13 cellular contexts compared by ENCODE assay signal in the genomic region with DNA sequence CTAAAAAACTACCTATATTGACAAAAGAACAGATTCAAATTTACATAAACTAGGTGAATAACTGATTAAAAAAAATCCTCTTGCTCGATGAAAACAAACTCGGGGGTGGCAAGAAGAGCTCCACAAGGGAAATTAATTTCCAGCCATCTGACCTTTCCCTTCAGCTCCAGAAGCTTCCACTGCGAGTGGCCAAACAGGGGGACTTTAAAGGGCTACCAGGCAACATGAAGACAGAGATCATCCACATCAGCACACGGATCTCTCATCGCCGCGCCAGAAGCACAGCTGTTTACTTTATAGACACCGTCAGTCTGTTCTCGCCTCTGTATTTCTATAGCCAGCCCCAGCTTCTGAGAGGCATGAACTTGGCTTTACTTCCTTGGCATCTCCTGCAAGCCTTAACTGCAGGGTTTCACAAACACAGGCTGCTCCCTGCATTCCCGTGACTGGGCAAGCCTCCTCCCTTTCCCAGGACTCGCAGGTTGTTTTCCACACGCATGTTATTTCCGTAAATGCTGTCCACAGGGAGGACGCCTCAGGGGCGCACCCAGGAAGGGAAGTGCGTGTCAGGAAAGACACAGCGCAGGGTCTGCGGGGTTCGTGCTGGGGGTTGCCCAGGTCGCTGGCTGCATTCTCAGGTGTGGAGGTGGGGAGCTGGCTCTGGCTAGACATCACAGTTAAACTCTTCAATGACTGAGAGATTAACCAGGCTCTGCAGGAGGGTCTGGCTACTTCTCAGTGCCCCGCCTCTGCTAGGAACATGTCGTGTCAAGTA.
DNase-seq lines count a peak whose midpoint lies in the region; ATAC-seq and TF ChIP-seq lines count a peak whose summit lies in the region.
"Had no signal": no experiment of that assay in that cellular context is flagged by ENCODE, and none has a peak within 500 bp of the region (broad histone marks: within the 10 kb centered on the region; RNA-seq: fewer than 3 reads in every experiment).

No MANE protein-coding gene starts in this region.

- no peak for TF ChIP-seq CTCF in lower leg skin (IDR thresholded peaks at IDR 0.05)

- intact Hi-C loops in lower leg skin (cut with DNase I; ENCODE audit: low total_unique reads) = loop anchor here (5.0 kb wide), 1 partner anchor 231 kb away; a partner anchor contains a TSS

- no peak overlapping the region for H3K4me3 ChIP-seq in lower leg skin (ENCODE audit: low read depth, poor library complexity, severe bottlenecking)
- peak overlapping the region in 1 of 7 experiments; percentile 12 for H3K4me3 ChIP-seq in skin epidermis
- H3K4me3 ChIP-seq: mucosa of descending colon, right lobe of liver had no signal

- DNase-seq in H4 (ENCODE audit: low spot score) (peak; percentile 2), amniotic epithelial cell (ENCODE audit: low read depth) (peak; percentile 48), lower leg skin (ENCODE audit: low spot score in 2 of 2) (peak; percentile 59 to 89), HuH-7 (ENCODE audit: low spot score) (no peak)
- DNase-seq in stimulated activated naive CD8-positive, alpha-beta T cell treated with anti-CD3 and anti-CD28 coated beads, Interleukin-15, Interleukin-2, amounts not matched to agents 100 U/mL and 50 U/mL, for 24 hours = no peak
- DNase-seq: activated CD8-positive, alpha-beta T cell treated with anti-CD3 and anti-CD28 coated beads for 36 hours; effector memory CD8-positive, alpha-beta T cell; hippocampal formation; mucosa of descending colon had no signal

- no peak for TF ChIP-seq POLR2A in lower leg skin (IDR thresholded peaks at IDR 0.05)

- peak overlapping the region in 11 of 21 experiments; percentile 1 to 77 (median 60) for H3K27ac ChIP-seq in skin epidermis
- H3K27ac ChIP-seq: right lobe of liver had no signal

- ATAC-seq in GM21576 (IDR thresholded peaks at IDR 0.05; ENCODE audit: unreplicated experiment) = no peak
- no peak for ATAC-seq in HG02763 (IDR thresholded peaks at IDR 0.05; ENCODE audit: unreplicated experiment)
- no peak for ATAC-seq in stimulated activated naive CD8-positive, alpha-beta T cell treated with anti-CD3 and anti-CD28 coated beads, Interleukin-15, Interleukin-2, amounts not matched to agents 100 U/mL and 50 U/mL, for 24 hours
- ATAC-seq: activated CD8-positive, alpha-beta T cell treated with anti-CD3 and anti-CD28 coated beads for 36 hours; effector memory CD8-positive, alpha-beta T cell had no signal

- WGBS in lower leg skin, 2 donors = 50 to 67% methylated on average over 22 of the region's 22 CpGs

Comparison
In these comparisons a context has a peak if more than half of its experiments do, and no peak if none do; other contexts are left out.
1. DNase-seq: peak in H4 (single experiment), amniotic epithelial cell (single experiment) and lower leg skin (2 of 2); none in stimulated activated naive CD8-positive, alpha-beta T cell treated with anti-CD3 and anti-CD28 coated beads, Interleukin-15, Interleukin-2, amounts not matched to agents 100 U/mL and 50 U/mL, for 24 hours (single experiment) and HuH-7 (single experiment).